10 cellular contexts compared by ENCODE assay signal in genomic region chrX:48071986-48072605, GRCh38. TPM values are rescaled to one million over a fixed set of nuclear protein-coding genes. Genes with fewer than 3 reads are reported as not detected.
DNase-seq lines count a peak whose midpoint lies in the region; ATAC-seq, FAIRE-seq and TF ChIP-seq lines count a peak whose summit lies in the region.
"Had no signal": no experiment of that assay in that cellular context is flagged by ENCODE, and none has a peak within 500 bp of the region (broad histone marks: within the 10 kb centered on the region; RNA-seq: fewer than 3 reads in every experiment).

No MANE protein-coding gene starts in this region.

- no peaks in the 10 kb centered on the region for H3K27me3 Mint-ChIP-seq in central memory CD8-positive, alpha-beta T cell

- intact Hi-C loops in Right ventricle myocardium superior (cut with DNase I): no loop called here
- intact Hi-C loops in uterus (cut with DNase I; ENCODE audit: low total_unique reads): no loop called here

- H3K4me3 Mint-ChIP-seq in central memory CD8-positive, alpha-beta T cell: peak overlapping the region; percentile 86

- no peak for TF ChIP-seq POLR2A in uterus (IDR thresholded peaks at IDR 0.05)
- no peak for TF ChIP-seq POLR2A in GM12892 (IDR thresholded peaks at IDR 0.05; ENCODE audit: low read depth, low read length)

- no peak for TF ChIP-seq CTCF in right atrium auricular region (IDR thresholded peaks at IDR 0.05)
- no peak for TF ChIP-seq CTCF in uterus (IDR thresholded peaks at IDR 0.05)

- H3K27me3 ChIP-seq in right atrium auricular region (no peaks in the 10 kb centered on the region), muscle layer of duodenum (ENCODE audit: low read depth, low read length) (no peaks in the 10 kb centered on the region), uterus (no peaks in the 10 kb centered on the region)

- DNase-seq in right atrium auricular region (ENCODE audit: low spot score) (no peak), Right ventricle myocardium superior (no peak), uterus (no peak), amygdala (lab: John Stamatoyannopoulos, UW) (no peak), NCI-H2107 treated with DMSO at 0.1 percent for 48 hours (lab: John Stamatoyannopoulos, UW; ENCODE audit: unreplicated experiment) (no peak), GM12892 (ENCODE audit: insufficient read length) (no peak)
- no peak for DNase-seq in central memory CD8-positive, alpha-beta T cell (ENCODE audit: low spot score in 2 of 2)

- peak overlapping the region; percentile 92 for H3K27ac Mint-ChIP-seq in central memory CD8-positive, alpha-beta T cell (ENCODE audit: low read depth)

- peaks cover 13% of the 10 kb centered on the region for H3K4me1 Mint-ChIP-seq in central memory CD8-positive, alpha-beta T cell

- H3K36me3 Mint-ChIP-seq in central memory CD8-positive, alpha-beta T cell (ENCODE audit: insufficient read depth): peaks cover 6% of the 10 kb centered on the region

- H3K36me3 ChIP-seq in right atrium auricular region (no peaks in the 10 kb centered on the region), muscle layer of duodenum (ENCODE audit: control insufficient read depth in 1 of 2, insufficient read depth in 2 of 2, low read length in 2 of 2) (no peaks in the 10 kb centered on the region), uterus (no peaks in the 10 kb centered on the region)

- FAIRE-seq in GM12892 (lab: Jason Lieb, UNC): no peak

- H3K9me3 Mint-ChIP-seq in central memory CD8-positive, alpha-beta T cell: no peaks in the 10 kb centered on the region

- H3K9me3 ChIP-seq in right atrium auricular region (no peaks in the 10 kb centered on the region), muscle layer of duodenum (ENCODE audit: control insufficient read depth in 1 of 2, low read length in 2 of 2) (no peaks in the 10 kb centered on the region), uterus (no peaks in the 10 kb centered on the region)

- no peak for ATAC-seq in Right ventricle myocardium superior (ENCODE audit: poor library complexity)
- no peak for ATAC-seq in central memory CD8-positive, alpha-beta T cell (replicated peaks; ENCODE audit: extremely low read depth, poor library complexity, severe bottlenecking)

- H3K4me3 ChIP-seq in right atrium auricular region: peak overlapping the region in 1 of 2 donors; percentile 64
- peak overlapping the region; percentile 83 for H3K4me3 ChIP-seq in muscle layer of duodenum (ENCODE audit: low read depth in 1 of 2, low read length in 2 of 2)
- H3K4me3 ChIP-seq in uterus: peak overlapping the region; percentile 49 to 50
- H3K4me3 ChIP-seq: SK-N-MC had no signal

- H3K4me1 ChIP-seq in right atrium auricular region (no peaks in the 10 kb centered on the region), muscle layer of duodenum (ENCODE audit: control insufficient read depth in 1 of 2, insufficient read depth in 2 of 2, low read length in 2 of 2) (no peaks in the 10 kb centered on the region), uterus (no peaks in the 10 kb centered on the region)

- peak overlapping the region; percentile 79 to 84 for H3K27ac ChIP-seq in right atrium auricular region
- H3K27ac ChIP-seq in muscle layer of duodenum (ENCODE audit: low read length): peak overlapping the region; percentile 82
- peak overlapping the region; percentile 82 to 85 for H3K27ac ChIP-seq in uterus
- H3K27ac ChIP-seq: SK-N-MC had no signal

RNA-seq across cellular contexts. Expression of gene ZNF630, which starts 0.7 kb away (rescaled TPM):
- total RNA-seq in right atrium auricular region: 1 to 10 TPM; 2.7 to 3.9 TPM
- total RNA-seq in Right ventricle myocardium superior: 2.9 TPM
- total RNA-seq in uterus: 1 to 10 TPM; 1.5 to 5.9 (median 4.3) TPM
- 1.6 TPM for polyA plus RNA-seq in GM12892 (2012; ENCODE audit: missing spikeins)

RNA-seq across cellular contexts. Expression of gene SPACA5B, which starts 58.3 kb away (rescaled TPM):
- total RNA-seq in right atrium auricular region (not detected), Right ventricle myocardium superior (not detected), uterus (not detected)
- not detected for polyA plus RNA-seq in GM12892 (2012; ENCODE audit: missing spikeins)
- total RNA-seq: dermis blood vessel endothelial cell had no signal
